Comparison of ENCODE assay signal across 14 cellular contexts in genomic region chr11:67727066-67728040, GRCh38. TPM values are rescaled to one million over a fixed set of nuclear protein-coding genes. Genes with fewer than 3 reads are reported as not detected.
DNase-seq lines count a peak whose midpoint lies in the region; ATAC-seq and TF ChIP-seq lines count a peak whose summit lies in the region.
"Not testable (repeated sequence)": the region's sequence is repeated elsewhere in the genome, so short reads cannot be mapped to it uniquely, and the experiment has no call there.
"Had no signal": no experiment of that assay in that cellular context is flagged by ENCODE, and none has a peak within 500 bp of the region (broad histone marks: within the 10 kb centered on the region; RNA-seq: fewer than 3 reads in every experiment).

No MANE protein-coding gene starts in this region.

- not testable (repeated sequence) for H4K5ac ChIP-seq in mesendoderm (ENCODE audit: low read length)

- intact Hi-C loops in upper lobe of right lung (cut with DNase I): not testable (repeated sequence)

- H3K27me3 ChIP-seq in mesendoderm (ENCODE audit: insufficient read depth, low read length, poor library complexity); upper lobe of right lung: not testable (repeated sequence)

- not testable (repeated sequence) for H3K9me3 ChIP-seq in upper lobe of right lung

- not testable (repeated sequence) for H2BK5ac ChIP-seq in mesendoderm (ENCODE audit: low read length)

- no CpG with 5 or more reads among the region's 19 CpGs for WGBS in mesendoderm (ENCODE audit: extremely low coverage, insufficient coverage, low lambda C conversion rate)

- peak overlapping the region; percentile 84 for H3K27ac Mint-ChIP-seq in activated naive CD8-positive, alpha-beta T cell treated with anti-CD3 and anti-CD28 coated beads for 36 hours

- not testable (repeated sequence) for H2AK5ac ChIP-seq in mesendoderm (ENCODE audit: low read length)

- peaks cover 23% of the 10 kb centered on the region for H3K4me1 Mint-ChIP-seq in activated naive CD8-positive, alpha-beta T cell treated with anti-CD3 and anti-CD28 coated beads for 36 hours

- not testable (repeated sequence) for H3K79me1 ChIP-seq in mesendoderm (ENCODE audit: low read length)

- H3K27me3 Mint-ChIP-seq in activated naive CD8-positive, alpha-beta T cell treated with anti-CD3 and anti-CD28 coated beads for 36 hours: not testable (repeated sequence)

- H4K8ac ChIP-seq in mesendoderm (ENCODE audit: low read depth, low read length): not testable (repeated sequence)

- H3K79me2 ChIP-seq in mesendoderm (ENCODE audit: control insufficient read depth, insufficient read depth, low read length): not testable (repeated sequence)

- H2BK120ac ChIP-seq in mesendoderm (ENCODE audit: low read depth, low read length): not testable (repeated sequence)

- not testable (repeated sequence) for H3K4me3 Mint-ChIP-seq in activated naive CD8-positive, alpha-beta T cell treated with anti-CD3 and anti-CD28 coated beads for 36 hours

- not testable (repeated sequence) for H3K27ac ChIP-seq in mesendoderm (ENCODE audit: low read depth, low read length); upper lobe of right lung

- H3K36me3 ChIP-seq in mesendoderm (ENCODE audit: control insufficient read depth, insufficient read depth, low read length); upper lobe of right lung: not testable (repeated sequence)

- not testable (repeated sequence) for TF ChIP-seq CTCF in upper lobe of right lung (IDR thresholded peaks at IDR 0.05)

- H3K9me3 Mint-ChIP-seq in activated naive CD8-positive, alpha-beta T cell treated with anti-CD3 and anti-CD28 coated beads for 36 hours: not testable (repeated sequence)

- H3K36me3 Mint-ChIP-seq in activated naive CD8-positive, alpha-beta T cell treated with anti-CD3 and anti-CD28 coated beads for 36 hours: not testable (repeated sequence)

- TF ChIP-seq EP300 in Ishikawa (IDR thresholded peaks at IDR 0.05; ENCODE audit: borderline replicate concordance): not testable (repeated sequence)

- not testable (repeated sequence) for TF ChIP-seq RAD21 in Ishikawa (IDR thresholded peaks at IDR 0.05; ENCODE audit: low read depth)

- not testable (repeated sequence) for H3K4me1 ChIP-seq in mesendoderm (ENCODE audit: control insufficient read depth, low read depth, low read length); upper lobe of right lung

- not testable (repeated sequence) for ATAC-seq in upper lobe of right lung

- H3K4me2 ChIP-seq in mesendoderm (ENCODE audit: low read length): not testable (repeated sequence)

- not testable (repeated sequence) for H3K4me3 ChIP-seq in mesendoderm (ENCODE audit: low read length); upper lobe of right lung

- H3K23ac ChIP-seq in mesendoderm (ENCODE audit: low read length): not testable (repeated sequence)

- peak overlapping the region; percentile 25 for H3K56ac ChIP-seq in mesendoderm (ENCODE audit: low read length)

- not testable (repeated sequence) for H3K18ac ChIP-seq in mesendoderm (ENCODE audit: low read length)

- H2BK15ac ChIP-seq in mesendoderm (replicated peaks; ENCODE audit: low read depth): not testable (repeated sequence)

- DNase-seq in activated CD4-positive, alpha-beta T cell treated with anti-CD3 and anti-CD28 coated beads for 48 hours: peak; percentile 74
- DNase-seq in activated T-cell treated with anti-CD3 and anti-CD28 coated beads for 48 hours (ENCODE audit: low read depth) (peak; percentile 48), mesendoderm (peak; percentile 22), upper lobe of right lung (peak; percentile 43)
- peak; percentile 68 for DNase-seq in activated naive CD8-positive, alpha-beta T cell treated with anti-CD3 and anti-CD28 coated beads for 36 hours
- DNase-seq in stimulated activated CD4-positive, alpha-beta T cell treated with anti-CD3 and anti-CD28 coated beads, Interleukin-1b, Interleukin-23, amount 100 ng/mL, for 4 hours (ENCODE audit: low read depth in 2 of 2): peak; percentile 26 to 33
- DNase-seq in stimulated activated CD8-positive, alpha-beta memory T cell treated with anti-CD3 and anti-CD28 coated beads, Interleukin-4, amount 100 ng/mL, for 24 hours (ENCODE audit: low read depth): peak; percentile 28

- H3K4ac ChIP-seq in mesendoderm (ENCODE audit: low read depth, low read length): not testable (repeated sequence)

- not testable (repeated sequence) for H3K9ac ChIP-seq in mesendoderm (ENCODE audit: low read length)

TF ChIP-seq in Ishikawa, 13 proteins besides CTCF, POLR2A, EP300 and RAD21:
- TF ChIP-seq MAX (IDR thresholded peaks at IDR 0.05): peak; percentile 30; the same call in 1 of the 2 replicates

RNA-seq across cellular contexts. Expression of gene ALDH3B2, which starts 52.9 kb away (rescaled TPM):
- not detected for total RNA-seq in activated naive CD8-positive, alpha-beta T cell treated with anti-CD3 and anti-CD28 coated beads for 36 hours
- 0.11 TPM for polyA plus RNA-seq in mesendoderm (2013, experiment 1 of 2)
- 0.15 TPM for polyA plus RNA-seq in mesendoderm (2013, experiment 2 of 2)
- total RNA-seq in upper lobe of right lung: 1.3 TPM
- total RNA-seq: activated CD8-positive, alpha-beta memory T cell treated with anti-CD3 and anti-CD28 coated beads for 36 hours; ascending aorta; dermis microvascular lymphatic vessel endothelial cell; endothelial cell of umbilical vein; GM23338; omental fat pad had no signal
- polyA plus RNA-seq: endothelial cell of umbilical vein, GM23338 had no signal

Comparison
In these comparisons a context has a peak if more than half of its experiments do, and no peak if none do; other contexts are left out.
1. DNase-seq: peak in every context shown above with its lines; median percentile 74 in activated CD4-positive, alpha-beta T cell treated with anti-CD3 and anti-CD28 coated beads for 48 hours; 68 in activated naive CD8-positive, alpha-beta T cell treated with anti-CD3 and anti-CD28 coated beads for 36 hours; 48 in activated T-cell treated with anti-CD3 and anti-CD28 coated beads for 48 hours; 43 in upper lobe of right lung; 30 in stimulated activated CD4-positive, alpha-beta T cell treated with anti-CD3 and anti-CD28 coated beads, Interleukin-1b, Interleukin-23, amount 100 ng/mL, for 4 hours; 28 in stimulated activated CD8-positive, alpha-beta memory T cell treated with anti-CD3 and anti-CD28 coated beads, Interleukin-4, amount 100 ng/mL, for 24 hours; 22 in mesendoderm.